ENCODE assay signal across 16 cellular contexts in genomic region chr14:28966416-28967233, GRCh38.
DNase-seq lines count a peak whose midpoint lies in the region; ATAC-seq lines count a peak whose summit lies in the region.
"Had no signal": no experiment of that assay in that cellular context is flagged by ENCODE, and none has a peak within 500 bp of the region (broad histone marks: within the 10 kb centered on the region; RNA-seq: fewer than 3 reads in every experiment).

No MANE protein-coding gene starts in this region.

- no peak overlapping the region for H4K91ac ChIP-seq in trophoblast cell (ENCODE audit: low read depth, low read length)

- H3K4me2 ChIP-seq in trophoblast cell (ENCODE audit: low read length): no peak overlapping the region

- no peak overlapping the region for H3K4ac ChIP-seq in trophoblast cell (ENCODE audit: low read depth, low read length)

- no peaks in the 10 kb centered on the region for H3K79me2 ChIP-seq in trophoblast cell (ENCODE audit: control insufficient read depth, insufficient read depth, low read length, poor library complexity)
- H3K79me2 ChIP-seq: parathyroid adenoma had no signal

- H3K14ac ChIP-seq in trophoblast cell (ENCODE audit: low read length): no peak overlapping the region

- no peak overlapping the region for H4K8ac ChIP-seq in trophoblast cell (ENCODE audit: low read depth, low read length)

- no peaks in the 10 kb centered on the region for H3K9me3 ChIP-seq in trophoblast cell (ENCODE audit: insufficient read depth, low read depth, low read length)
- H3K9me3 ChIP-seq: HAP-1 had no signal

- ATAC-seq in GM18520 (IDR thresholded peaks at IDR 0.05; ENCODE audit: unreplicated experiment): peak; percentile 64
- peak; percentile 73 for ATAC-seq in GM21381 (IDR thresholded peaks at IDR 0.05; ENCODE audit: unreplicated experiment)
- peak; percentile 82 for ATAC-seq in HG02938 (IDR thresholded peaks at IDR 0.05; ENCODE audit: unreplicated experiment)
- peak; percentile 55 for ATAC-seq in HG03520 (IDR thresholded peaks at IDR 0.05; ENCODE audit: unreplicated experiment)
- ATAC-seq: esophagus mucosa, mucosa of descending colon had no signal

- DNase-seq in stimulated activated CD8-positive, alpha-beta memory T cell treated with anti-CD3 and anti-CD28 coated beads, Interleukin-4, amount 100 ng/mL, for 48 hours: no peak
- no peak for DNase-seq in effector CD4-positive, alpha-beta T cell
- DNase-seq in activated naive CD4-positive, alpha-beta T cell (lab: John Stamatoyannopoulos, UW): no peak
- DNase-seq in trophoblast cell: no peak
- DNase-seq: activated CD4-positive, alpha-beta T cell treated with anti-CD3 and anti-CD28 coated beads, Interleukin-2, amount 50 U/mL, for 4 hours; amygdala; CD8-positive, alpha-beta memory T cell; mucosa of descending colon; NCI-H2029 treated with DMSO at 0.1 percent for 48 hours had no signal

- no peaks in the 10 kb centered on the region for H3K27me3 ChIP-seq in trophoblast cell (ENCODE audit: insufficient read depth, low read length)

- WGBS in trophoblast cell (ENCODE audit: extremely low coverage, insufficient coverage, insufficient read length): no CpG with 5 or more reads among the region's 2 CpGs

- no peak overlapping the region for H3K23ac ChIP-seq in trophoblast cell (ENCODE audit: low read length)

- no peak overlapping the region for H3K27ac ChIP-seq in trophoblast cell (ENCODE audit: low read depth, low read length)
- H3K27ac ChIP-seq: parathyroid adenoma had no signal

- no peak overlapping the region for H2BK12ac ChIP-seq in trophoblast cell (ENCODE audit: low read length)

- no peak overlapping the region for H3K9ac ChIP-seq in trophoblast cell (ENCODE audit: low read length)
- H3K9ac ChIP-seq: parathyroid adenoma had no signal

- H2AK5ac ChIP-seq in trophoblast cell (ENCODE audit: low read length): no peak overlapping the region

- H2BK120ac ChIP-seq in trophoblast cell (ENCODE audit: insufficient read depth, low read length, poor library complexity): no peak overlapping the region

- no peak overlapping the region for H4K12ac ChIP-seq in trophoblast cell (ENCODE audit: low read depth, low read length)

- H3K79me1 ChIP-seq in trophoblast cell (ENCODE audit: low read length): no peaks in the 10 kb centered on the region

- no peaks in the 10 kb centered on the region for H3K36me3 ChIP-seq in trophoblast cell (ENCODE audit: control insufficient read depth in 1 of 2, insufficient read depth in 2 of 2, low read length in 2 of 2)
- H3K36me3 ChIP-seq: HAP-1 had no signal

- H3K4me1 ChIP-seq in trophoblast cell (ENCODE audit: control insufficient read depth in 1 of 2, insufficient read depth in 2 of 2, low read length in 2 of 2): no peaks in the 10 kb centered on the region
- H3K4me1 ChIP-seq: parathyroid adenoma had no signal

- H3K4me3 ChIP-seq in trophoblast cell (ENCODE audit: low read depth, low read length): no peak overlapping the region
- H3K4me3 ChIP-seq: HAP-1, mucosa of descending colon had no signal

- no peak overlapping the region for H3K18ac ChIP-seq in trophoblast cell (ENCODE audit: low read length)

- no peak overlapping the region for H2AFZ ChIP-seq in trophoblast cell (ENCODE audit: insufficient read depth, low read length, poor library complexity)
- H2AFZ ChIP-seq: parathyroid adenoma had no signal

- H2BK5ac ChIP-seq in trophoblast cell (ENCODE audit: low read depth, low read length, poor library complexity): no peak overlapping the region
